8 cellular contexts compared by ENCODE assay signal in the genomic region with DNA sequence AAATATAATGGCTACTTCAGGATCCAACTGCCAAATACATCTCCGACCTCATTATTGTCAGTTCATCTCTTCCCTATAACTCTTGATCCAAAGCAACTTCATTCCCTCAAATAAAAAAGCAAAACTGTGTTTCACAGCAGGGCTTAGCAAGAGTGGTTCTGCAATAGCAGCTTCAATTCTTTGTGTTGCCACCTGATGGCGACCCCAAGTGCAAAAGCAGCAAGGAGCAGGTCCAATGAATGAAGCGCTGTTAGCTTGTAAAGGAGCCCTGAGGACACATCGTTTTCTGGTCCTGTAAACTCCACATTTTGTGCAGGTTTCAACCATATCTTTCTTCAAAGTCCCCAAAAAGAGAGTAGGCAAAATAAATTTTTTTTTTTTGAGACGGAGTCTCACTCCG. TPM values are rescaled to one million over a fixed set of nuclear protein-coding genes. Genes with fewer than 3 reads are reported as not detected.
DNase-seq lines count a peak whose midpoint lies in the region; ATAC-seq and TF ChIP-seq lines count a peak whose summit lies in the region.

No MANE protein-coding gene starts in this region.

- no peaks in the 10 kb centered on the region for H3K9me3 Mint-ChIP-seq in CD4-positive, alpha-beta T cell

- H3K36me3 Mint-ChIP-seq in CD4-positive, alpha-beta T cell (ENCODE audit: low read depth): peaks cover 56% of the 10 kb centered on the region

- no peaks in the 10 kb centered on the region for H3K27me3 Mint-ChIP-seq in CD4-positive, alpha-beta T cell

- H3K4me3 ChIP-seq in AG04449 (ENCODE audit: low read depth, low read length) (no peak overlapping the region), epithelial cell of esophagus (ENCODE audit: low read length) (no peak overlapping the region), testis (no peak overlapping the region)

- no peak for TF ChIP-seq POLR2A in testis (IDR thresholded peaks at IDR 0.05)

- no peaks in the 10 kb centered on the region for H3K9me3 ChIP-seq in testis
- H3K9me3 ChIP-seq in CD4-positive, alpha-beta T cell (ENCODE audit: control insufficient read depth, low read length): no peaks in the 10 kb centered on the region

- DNase-seq in AG04449 (ENCODE audit: low read depth, low spot score): no peak
- DNase-seq in GM13977 (ENCODE audit: low spot score): no peak
- DNase-seq in NCI-H774 (lab: John Stamatoyannopoulos, UW): peak; percentile 19
- DNase-seq in epithelial cell of esophagus (ENCODE audit: low read depth): peak; percentile 53
- DNase-seq in testis: peak; percentile 25
- no peak for DNase-seq in mucosa of gallbladder (ENCODE audit: low spot score)
- no peak for DNase-seq in CD4-positive, alpha-beta T cell

- no peak for ATAC-seq in GM21390 (IDR thresholded peaks at IDR 0.05; ENCODE audit: unreplicated experiment)
- ATAC-seq in CD4-positive, alpha-beta T cell (ENCODE audit: poor library complexity): no peak

- H3K27ac ChIP-seq in testis: no peak overlapping the region
- H3K27ac ChIP-seq in CD4-positive, alpha-beta T cell (ENCODE audit: low read depth, low read length): no peak overlapping the region

- 81 to 86% methylated on average over 6 of the region's 6 CpGs for WGBS in testis, 2 donors

- no peak overlapping the region for H3K4me3 Mint-ChIP-seq in CD4-positive, alpha-beta T cell

- POLR2A ChIA-PET in AG04449 (lab: Yijun Ruan, JAX): no interaction called here
- POLR2A ChIA-PET in CD4-positive, alpha-beta T cell (lab: Charles Lee): no interaction called here

- CTCF ChIA-PET in AG04449 (lab: Yijun Ruan, JAX): interaction anchor here (0.7 to 4.7 kb wide), 11 partner anchors 11 to 658 kb away, joined by 3 to 57 read pairs (median 4); no protein-coding TSS in a partner anchor
- CTCF ChIA-PET in CD4-positive, alpha-beta T cell (lab: Charles Lee): interaction anchor here (1.4 kb wide), 1 partner anchor 16 kb away, joined by 5 read pairs; no protein-coding TSS in a partner anchor

- TF ChIP-seq CTCF in AG04449 (IDR thresholded peaks at IDR 0.05; ENCODE audit: insufficient read depth, low read length, missing control alignments) (peak; percentile 30), GM13977 (IDR thresholded peaks at IDR 0.05; ENCODE audit: extremely low read depth, insufficient read depth, missing control alignments) (peak; percentile 73), epithelial cell of esophagus (IDR thresholded peaks at IDR 0.05; ENCODE audit: insufficient read depth, low read depth, low read length, missing control alignments) (peak; percentile 58), testis (IDR thresholded peaks at IDR 0.05) (no peak)
- TF ChIP-seq CTCF in CD4-positive, alpha-beta T cell (IDR thresholded peaks at IDR 0.05): no peak

- H3K27ac Mint-ChIP-seq in CD4-positive, alpha-beta T cell: no peak overlapping the region

- intact Hi-C loops in testis (cut with DNase I; ENCODE audit: low total_unique reads): no loop called here
- intact Hi-C loops in CD4-positive, alpha-beta T cell (cut with DNase I, micrococcal nuclease): loop anchor here in 1 of 2 experiments (10.0 kb wide), 1 partner anchor 385 kb away; no protein-coding TSS in a partner anchor

- in situ Hi-C loops in GM13977 (cut with MboI; ENCODE audit: low pct_unique_long_range_greater_than_20kb, low sequenced_read_pairs, unreplicated experiment): loop anchor here (10.0 kb wide), 1 partner anchor 375 kb away; no protein-coding TSS in a partner anchor

- H3K4me1 ChIP-seq in testis: no peaks in the 10 kb centered on the region

- peaks cover 5% of the 10 kb centered on the region for H3K4me1 Mint-ChIP-seq in CD4-positive, alpha-beta T cell (ENCODE audit: low read depth)

- H3K27me3 ChIP-seq in testis: no peaks in the 10 kb centered on the region
- H3K27me3 ChIP-seq in CD4-positive, alpha-beta T cell (ENCODE audit: control insufficient read depth, insufficient read depth, low read length): no peaks in the 10 kb centered on the region

- no peaks in the 10 kb centered on the region for H3K36me3 ChIP-seq in testis (ENCODE audit: low read depth, missing control alignments)

RNA-seq across cellular contexts. Expression of a gene that starts 19.6 kb away (rescaled TPM):
- total RNA-seq in testis: 1 to 10 TPM; 9.8 to 9.9 TPM
- 9.9 TPM for polyA plus RNA-seq in testis (ENCODE audit: insufficient read depth, low read depth, low replicate concordance)
- 5.8 TPM for total RNA-seq in mucosa of gallbladder
- 1 to 10 TPM; 2.4 to 2.5 TPM for total RNA-seq in CD4-positive, alpha-beta T cell

RNA-seq across cellular contexts. Expression of a gene that starts 19.7 kb away (rescaled TPM):
- total RNA-seq in testis (1 to 10 TPM; 9.1 to 9.2 TPM), mucosa of gallbladder (12.2 TPM)
- polyA plus RNA-seq in testis (ENCODE audit: insufficient read depth, low read depth, low replicate concordance): 13.3 TPM
- total RNA-seq in CD4-positive, alpha-beta T cell: 1 to 10 TPM; 7.3 to 9.3 TPM

Comparison
In these comparisons a context has a peak if more than half of its experiments do, and no peak if none do; other contexts are left out.
1. DNase-seq: peak in NCI-H774 (single experiment), epithelial cell of esophagus (single experiment) and testis (single experiment); none in AG04449 (single experiment), GM13977 (single experiment), mucosa of gallbladder (single experiment) and CD4-positive, alpha-beta T cell (0 of 10).
2. CTCF ChIP-seq: peak in AG04449 (single experiment), GM13977 (single experiment) and epithelial cell of esophagus (single experiment); none in testis (0 of 3) and CD4-positive, alpha-beta T cell (single experiment).